Comparison of ENCODE assay signal across 8 cellular contexts in the genomic region with DNA sequence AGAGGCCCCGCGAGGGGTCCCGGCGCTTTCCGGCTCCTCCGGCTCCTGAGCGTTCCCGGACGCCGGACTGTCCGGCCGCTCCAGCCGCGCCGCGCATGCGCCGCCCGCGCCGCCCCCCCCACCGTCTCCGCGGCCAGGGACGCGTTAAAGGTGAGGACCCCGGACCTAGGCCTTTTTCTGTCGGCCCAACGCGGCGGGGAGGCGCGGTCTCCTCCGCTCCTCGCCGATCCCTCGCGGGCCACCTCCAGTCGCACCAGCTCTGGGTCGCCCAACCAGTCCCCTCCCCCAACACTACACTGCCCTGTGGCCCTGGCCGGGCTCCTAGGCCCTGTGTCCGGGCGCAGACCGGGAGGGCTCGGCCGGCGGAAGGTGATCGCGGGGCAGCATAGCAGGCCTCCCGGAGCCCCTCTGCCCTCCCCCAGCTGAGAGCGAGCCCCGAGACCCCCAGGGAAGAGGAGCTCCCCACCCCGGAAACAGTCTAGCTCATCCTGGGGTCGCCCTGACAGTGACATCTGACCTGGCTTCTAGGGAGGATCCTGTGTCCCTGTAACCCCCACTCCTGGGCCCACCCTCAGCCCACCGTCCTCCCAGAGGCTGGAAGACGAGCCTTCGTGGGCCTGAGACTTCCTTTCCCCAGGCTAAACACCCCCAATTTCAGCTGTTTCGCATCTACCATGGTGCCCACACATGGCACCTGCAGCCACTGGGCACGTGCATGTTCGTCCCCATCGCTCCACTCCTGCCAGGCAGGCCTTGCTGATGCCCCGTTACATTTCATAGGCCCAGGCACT. TPM values are rescaled to one million over a fixed set of nuclear protein-coding genes. Genes with fewer than 3 reads are reported as not detected.
DNase-seq lines count a peak whose midpoint lies in the region; ATAC-seq and TF ChIP-seq lines count a peak whose summit lies in the region.

No MANE protein-coding gene starts in this region.

- peak overlapping the region; percentile 51 for H3K4me2 ChIP-seq in neural cell (ENCODE audit: low read length)

- CTCF ChIA-PET in activated CD4-positive, alpha-beta memory T cell treated with anti-CD3 and anti-CD28 coated beads for 36 hours (lab: Charles Lee), result no interaction called here
- CTCF ChIA-PET in activated CD4-positive, alpha-beta memory T cell treated with anti-CD3 and anti-CD28 coated beads, Interleukin-2, amount 10 ng/mL, durations not matched to agents 7 days and 5 days (lab: Charles Lee), result no interaction called here
- CTCF ChIA-PET in activated B cell treated with CpG ODN at 0.5 μM for 24 hours (lab: Charles Lee), result no interaction called here

- H3K27ac ChIP-seq in neural cell (ENCODE audit: low read length), result peak overlapping the region; percentile 60

- H3K27ac Mint-ChIP-seq in activated CD4-positive, alpha-beta memory T cell treated with anti-CD3 and anti-CD28 coated beads for 36 hours, result no peak overlapping the region
- no peak overlapping the region for H3K27ac Mint-ChIP-seq in activated CD4-positive, alpha-beta memory T cell treated with anti-CD3 and anti-CD28 coated beads, Interleukin-2, amount 10 ng/mL, durations not matched to agents 7 days and 5 days
- H3K27ac Mint-ChIP-seq in activated B cell treated with CpG ODN at 0.5 μM for 24 hours, result no peak overlapping the region

- H3K79me2 ChIP-seq in neural cell (replicated peaks; ENCODE audit: insufficient read depth, low read length), result peaks cover 48% of the 10 kb centered on the region

- H3K27me3 Mint-ChIP-seq in activated CD4-positive, alpha-beta memory T cell treated with anti-CD3 and anti-CD28 coated beads for 36 hours, result peaks cover 30% of the 10 kb centered on the region
- peaks cover 34% of the 10 kb centered on the region for H3K27me3 Mint-ChIP-seq in activated CD4-positive, alpha-beta memory T cell treated with anti-CD3 and anti-CD28 coated beads, Interleukin-2, amount 10 ng/mL, durations not matched to agents 7 days and 5 days
- H3K27me3 Mint-ChIP-seq in activated B cell treated with CpG ODN at 0.5 μM for 24 hours, result peaks cover 46% of the 10 kb centered on the region

- no peaks in the 10 kb centered on the region for H3K27me3 ChIP-seq in neural cell (ENCODE audit: insufficient read depth, low read depth, low read length)

- peak overlapping the region; percentile 94 for H3K9ac ChIP-seq in neural cell (ENCODE audit: low read length)

- peak overlapping the region; percentile 65 for H3K4me3 Mint-ChIP-seq in activated CD4-positive, alpha-beta memory T cell treated with anti-CD3 and anti-CD28 coated beads for 36 hours
- H3K4me3 Mint-ChIP-seq in activated CD4-positive, alpha-beta memory T cell treated with anti-CD3 and anti-CD28 coated beads, Interleukin-2, amount 10 ng/mL, durations not matched to agents 7 days and 5 days, result no peak overlapping the region
- peak overlapping the region; percentile 77 for H3K4me3 Mint-ChIP-seq in activated B cell treated with CpG ODN at 0.5 μM for 24 hours

- POLR2A ChIA-PET in activated CD4-positive, alpha-beta memory T cell treated with anti-CD3 and anti-CD28 coated beads for 36 hours (lab: Charles Lee), result no interaction called here
- POLR2A ChIA-PET in activated CD4-positive, alpha-beta memory T cell treated with anti-CD3 and anti-CD28 coated beads, Interleukin-2, amount 10 ng/mL, durations not matched to agents 7 days and 5 days (lab: Charles Lee), result no interaction called here
- POLR2A ChIA-PET in activated B cell treated with CpG ODN at 0.5 μM for 24 hours (lab: Charles Lee), result no interaction called here

- no peaks in the 10 kb centered on the region for H3K9me3 Mint-ChIP-seq in activated CD4-positive, alpha-beta memory T cell treated with anti-CD3 and anti-CD28 coated beads for 36 hours
- H3K9me3 Mint-ChIP-seq in activated CD4-positive, alpha-beta memory T cell treated with anti-CD3 and anti-CD28 coated beads, Interleukin-2, amount 10 ng/mL, durations not matched to agents 7 days and 5 days, result no peaks in the 10 kb centered on the region
- no peaks in the 10 kb centered on the region for H3K9me3 Mint-ChIP-seq in activated B cell treated with CpG ODN at 0.5 μM for 24 hours

- no peaks in the 10 kb centered on the region for H4K20me1 ChIP-seq in neural cell (ENCODE audit: insufficient read depth)

- no peak for TF ChIP-seq RAD21 in neural cell (conservative IDR thresholded peaks at IDR 0.05)

- intact Hi-C loops in activated CD4-positive, alpha-beta memory T cell treated with anti-CD3 and anti-CD28 coated beads for 36 hours (cut with micrococcal nuclease), result no loop called here
- intact Hi-C loops in activated B cell treated with CpG ODN at 0.5 μM for 24 hours (cut with micrococcal nuclease), result loop anchor here (5.0 kb wide), 1 partner anchor 34 kb away; no protein-coding TSS in a partner anchor

- H3K4me3 ChIP-seq in neural cell (ENCODE audit: low read length), result peak overlapping the region; percentile 95

- DNase-seq in activated CD4-positive, alpha-beta memory T cell treated with anti-CD3 and anti-CD28 coated beads for 36 hours, result no peak
- DNase-seq in activated CD4-positive, alpha-beta memory T cell treated with anti-CD3 and anti-CD28 coated beads, Interleukin-2, amount 10 ng/mL, durations not matched to agents 7 days and 5 days, result no peak
- DNase-seq in HuH-7.5 (ENCODE audit: low spot score) (peak; percentile 96), activated B cell treated with CpG ODN at 0.5 μM for 24 hours (peak; percentile 23), foreskin melanocyte (peak; percentile 44), globus pallidus (ENCODE audit: low spot score) (no peak)

- H3K4me1 Mint-ChIP-seq in activated CD4-positive, alpha-beta memory T cell treated with anti-CD3 and anti-CD28 coated beads for 36 hours (ENCODE audit: low read depth), result peaks cover 6% of the 10 kb centered on the region
- H3K4me1 Mint-ChIP-seq in activated CD4-positive, alpha-beta memory T cell treated with anti-CD3 and anti-CD28 coated beads, Interleukin-2, amount 10 ng/mL, durations not matched to agents 7 days and 5 days, result peaks cover 2% of the 10 kb centered on the region
- peaks cover 12% of the 10 kb centered on the region for H3K4me1 Mint-ChIP-seq in activated B cell treated with CpG ODN at 0.5 μM for 24 hours

- TF ChIP-seq CTCF in activated B cell treated with CpG ODN at 0.5 μM for 24 hours (IDR thresholded peaks at IDR 0.05) (no peak), neural cell (IDR thresholded peaks at IDR 0.05; ENCODE audit: poor library complexity, severe bottlenecking) (no peak)

- no peaks in the 10 kb centered on the region for H3K9me2 ChIP-seq in neural cell (ENCODE audit: insufficient read depth, low read length)

- no peak for TF ChIP-seq EP300 in neural cell (conservative IDR thresholded peaks at IDR 0.05; ENCODE audit: poor library complexity, severe bottlenecking)

- H3K9me3 ChIP-seq in neural cell (ENCODE audit: low read length), result no peaks in the 10 kb centered on the region

- no peaks in the 10 kb centered on the region for H3K36me3 Mint-ChIP-seq in activated CD4-positive, alpha-beta memory T cell treated with anti-CD3 and anti-CD28 coated beads for 36 hours
- no peaks in the 10 kb centered on the region for H3K36me3 Mint-ChIP-seq in activated CD4-positive, alpha-beta memory T cell treated with anti-CD3 and anti-CD28 coated beads, Interleukin-2, amount 10 ng/mL, durations not matched to agents 7 days and 5 days (ENCODE audit: low read depth)
- H3K36me3 Mint-ChIP-seq in activated B cell treated with CpG ODN at 0.5 μM for 24 hours (ENCODE audit: low read depth), result no peaks in the 10 kb centered on the region

- no peaks in the 10 kb centered on the region for H3K36me3 ChIP-seq in neural cell (ENCODE audit: insufficient read depth, low read length)

- no peaks in the 10 kb centered on the region for H3F3A ChIP-seq in neural cell (ENCODE audit: insufficient read depth, low read length, poor library complexity, severe bottlenecking)

- ATAC-seq in GM21717 (IDR thresholded peaks at IDR 0.05; ENCODE audit: unreplicated experiment), result peak; percentile 69
- peak; percentile 25 for ATAC-seq in activated B cell treated with CpG ODN at 0.5 μM for 24 hours (ENCODE audit: low read depth)

- H2AFZ ChIP-seq in neural cell (ENCODE audit: low read depth, low read length), result peak overlapping the region; percentile 90

TF ChIP-seq in neural cell, 6 proteins besides CTCF, POLR2A, EP300 and RAD21 (continues in another document):
- TF ChIP-seq SMC3 (conservative IDR thresholded peaks at IDR 0.05; ENCODE audit: poor library complexity), result peak; percentile 36

RNA-seq across cellular contexts. Expression of a gene that starts 14.7 kb away (rescaled TPM):
- total RNA-seq in activated CD4-positive, alpha-beta memory T cell treated with anti-CD3 and anti-CD28 coated beads for 36 hours, result 1 to 10 TPM in 1 of 2 experiments, under 1 TPM in 1; 0.78 to 1.1 TPM
- not detected for total RNA-seq in activated CD4-positive, alpha-beta memory T cell treated with anti-CD3 and anti-CD28 coated beads, Interleukin-2, amount 10 ng/mL, durations not matched to agents 7 days and 5 days
- total RNA-seq in activated B cell treated with CpG ODN at 0.5 μM for 24 hours, result not detected in 2 replicates
- polyA plus RNA-seq in neural cell, result 38.9 and 39.1 TPM in 2 replicates
- 45.6 and 47.5 TPM in 2 replicates for polyA minus RNA-seq in neural cell

RNA-seq across cellular contexts. Expression of a gene that starts 47.3 kb away (rescaled TPM):
- total RNA-seq in activated CD4-positive, alpha-beta memory T cell treated with anti-CD3 and anti-CD28 coated beads for 36 hours, result not detected
- total RNA-seq in activated CD4-positive, alpha-beta memory T cell treated with anti-CD3 and anti-CD28 coated beads, Interleukin-2, amount 10 ng/mL, durations not matched to agents 7 days and 5 days, result not detected
- total RNA-seq in activated B cell treated with CpG ODN at 0.5 μM for 24 hours, result not detected in 2 replicates
- 1.2 TPM in 1 of 2 replicates, not detected in the other for polyA plus RNA-seq in neural cell
- not detected in 2 replicates for polyA minus RNA-seq in neural cell

RNA-seq across cellular contexts. Expression of a gene that starts 59.1 kb away (rescaled TPM):
- total RNA-seq in activated CD4-positive, alpha-beta memory T cell treated with anti-CD3 and anti-CD28 coated beads for 36 hours, result not detected
- total RNA-seq in activated CD4-positive, alpha-beta memory T cell treated with anti-CD3 and anti-CD28 coated beads, Interleukin-2, amount 10 ng/mL, durations not matched to agents 7 days and 5 days, result not detected
- total RNA-seq in activated B cell treated with CpG ODN at 0.5 μM for 24 hours, result not detected in 2 replicates
- not detected in 2 replicates for polyA plus RNA-seq in neural cell
- polyA minus RNA-seq in neural cell, result not detected in 2 replicates

Comparison
In these comparisons a context has a peak if more than half of its experiments do, and no peak if none do; other contexts are left out.
1. DNase-seq: peak in HuH-7.5 (single experiment), activated B cell treated with CpG ODN at 0.5 μM for 24 hours (single experiment) and foreskin melanocyte (single experiment); none in activated CD4-positive, alpha-beta memory T cell treated with anti-CD3 and anti-CD28 coated beads for 36 hours (single experiment), activated CD4-positive, alpha-beta memory T cell treated with anti-CD3 and anti-CD28 coated beads, Interleukin-2, amount 10 ng/mL, durations not matched to agents 7 days and 5 days (single experiment) and globus pallidus (single experiment).